ENCODE assay signal across 24 cellular contexts in genomic region chr1:64893921-64894320, GRCh38.
DNase-seq lines count a peak whose midpoint lies in the region; ATAC-seq, FAIRE-seq and TF ChIP-seq lines count a peak whose summit lies in the region.
"Had no signal": no experiment of that assay in that cellular context is flagged by ENCODE, and none has a peak within 500 bp of the region (broad histone marks: within the 10 kb centered on the region; RNA-seq: fewer than 3 reads in every experiment).

No MANE protein-coding gene starts in this region.

- no peak for FAIRE-seq in A549 (lab: Jason Lieb, UNC)
- no peak for FAIRE-seq in D721Med (lab: Jason Lieb, UNC)
- FAIRE-seq: GM19239 had no signal

- peaks cover 92 to 99% (median 99%) of the 10 kb centered on the region in 3 donors for H3K4me1 Mint-ChIP-seq in CD8-positive, alpha-beta memory T cell
- H3K4me1 Mint-ChIP-seq in activated T-helper 17 cell treated with anti-CD3 and anti-CD28 coated beads, Interleukin-2, amount 50 U/mL, for 72 hours = peaks cover 77% of the 10 kb centered on the region
- peaks cover 58 to 94% (median 92%) of the 10 kb centered on the region in 4 donors for H3K4me1 Mint-ChIP-seq in naive thymus-derived CD8-positive, alpha-beta T cell

- TF ChIP-seq CTCF in A549 (IDR thresholded peaks at IDR 0.05) = no peak
- no peak for TF ChIP-seq CTCF in dorsolateral prefrontal cortex (IDR thresholded peaks at IDR 0.05 in 54 of 56, conservative IDR thresholded peaks at IDR 0.05 in 2 of 56; ENCODE audit: low read depth in 1 of 56, partially characterized antibody in 56 of 56)
- no peak for TF ChIP-seq CTCF in adrenal gland (IDR thresholded peaks at IDR 0.05)
- no peak for TF ChIP-seq CTCF in D721Med (IDR thresholded peaks at IDR 0.05; ENCODE audit: insufficient read depth, missing control alignments)

- H3K27ac ChIP-seq in A549 (peak overlapping the region; percentile 89 to 90), dorsolateral prefrontal cortex (no peak overlapping the region), adrenal gland (no peak overlapping the region)
- no peak overlapping the region for H3K27ac ChIP-seq in CD8-positive, alpha-beta memory T cell (ENCODE audit: low read depth, low read length)
- H3K27ac ChIP-seq: RWPE1 had no signal

- H3K4me3 ChIP-seq in A549 = no peak overlapping the region
- H3K4me3 ChIP-seq in CD8-positive, alpha-beta memory T cell (ENCODE audit: low read length) = no peak overlapping the region
- no peak overlapping the region for H3K4me3 ChIP-seq in dorsolateral prefrontal cortex
- H3K4me3 ChIP-seq in adrenal gland = no peak overlapping the region
- H3K4me3 ChIP-seq: body of pancreas, sigmoid colon, upper lobe of left lung had no signal

- H3K27me3 Mint-ChIP-seq in CD8-positive, alpha-beta memory T cell = no peaks in the 10 kb centered on the region
- no peaks in the 10 kb centered on the region for H3K27me3 Mint-ChIP-seq in activated T-helper 17 cell treated with anti-CD3 and anti-CD28 coated beads, Interleukin-2, amount 50 U/mL, for 72 hours
- H3K27me3 Mint-ChIP-seq in naive thymus-derived CD8-positive, alpha-beta T cell = no peaks in the 10 kb centered on the region

- H3K36me3 ChIP-seq in CD8-positive, alpha-beta memory T cell (ENCODE audit: insufficient read depth, low read length) = no peaks in the 10 kb centered on the region
- H3K36me3 ChIP-seq in adrenal gland (replicated peaks in 1 of 2) = no peaks in the 10 kb centered on the region
- H3K36me3 ChIP-seq: sigmoid colon, upper lobe of left lung had no signal

- POLR2A ChIA-PET in A549 (lab: Yijun Ruan, JAX) = interaction anchor here (1.5 kb wide), 1 partner anchor 73 kb away, joined by 3 read pairs; the partner anchor contains the start of gene JAK1
- POLR2A ChIA-PET in CD8-positive, alpha-beta memory T cell (lab: Charles Lee) = interaction anchor here (1.4 kb wide), 1 partner anchor 72 kb away, joined by 3 read pairs; no protein-coding TSS in a partner anchor
- POLR2A ChIA-PET in naive thymus-derived CD8-positive, alpha-beta T cell (lab: Charles Lee) = no interaction called here

- TF ChIP-seq POLR2A in A549 (IDR thresholded peaks at IDR 0.05; ENCODE audit: low read length) (no peak), adrenal gland (IDR thresholded peaks at IDR 0.05) (no peak)

- no peaks in the 10 kb centered on the region for H3K9me3 Mint-ChIP-seq in CD8-positive, alpha-beta memory T cell
- H3K9me3 Mint-ChIP-seq in activated T-helper 17 cell treated with anti-CD3 and anti-CD28 coated beads, Interleukin-2, amount 50 U/mL, for 72 hours = no peaks in the 10 kb centered on the region
- no peaks in the 10 kb centered on the region for H3K9me3 Mint-ChIP-seq in naive thymus-derived CD8-positive, alpha-beta T cell
- H3K9me3 Mint-ChIP-seq: activated T-helper 2 cell treated with anti-CD3 and anti-CD28 coated beads, Interferon-gamma antibody, Interleukin-2, Interleukin-4, amounts not matched to agents 10 μg/mL and 5 μg/mL and 100 μg/mL, durations not matched to agents 14 hours and 24 hours and 36 hours; mesothelial cell of epicardium; neural crest cell had no signal

- intact Hi-C loops in posterior vena cava (cut with DNase I) (no loop called here), dorsolateral prefrontal cortex (cut with DNase I) (no loop called here), adrenal gland (cut with DNase I) (loop anchor here (5.0 to 10.0 kb wide), 2 partner anchors 71 to 73 kb away; partner anchors contain the start of gene JAK1 (in 2 of the 2))

- TF ChIP-seq RAD21 in A549 (conservative IDR thresholded peaks at IDR 0.05 in 1 of 2, IDR thresholded peaks at IDR 0.05 in 1 of 2) = no peak

- H3K36me3 Mint-ChIP-seq in CD8-positive, alpha-beta memory T cell = peaks cover 0 to 1% (median 0%) of the 10 kb centered on the region in 3 donors
- H3K36me3 Mint-ChIP-seq in activated T-helper 17 cell treated with anti-CD3 and anti-CD28 coated beads, Interleukin-2, amount 50 U/mL, for 72 hours (ENCODE audit: low read depth) = no peaks in the 10 kb centered on the region
- H3K36me3 Mint-ChIP-seq in naive thymus-derived CD8-positive, alpha-beta T cell = no peaks in the 10 kb centered on the region
- H3K36me3 Mint-ChIP-seq: mesothelial cell of epicardium had no signal

- peak overlapping the region; percentile 0 to 61 (median 3) for H3K4me3 Mint-ChIP-seq in CD8-positive, alpha-beta memory T cell
- H3K4me3 Mint-ChIP-seq in activated T-helper 17 cell treated with anti-CD3 and anti-CD28 coated beads, Interleukin-2, amount 50 U/mL, for 72 hours = peak overlapping the region; percentile 0
- H3K4me3 Mint-ChIP-seq in naive thymus-derived CD8-positive, alpha-beta T cell = peak overlapping the region in 8 of 10 donors; percentile 1 to 43 (median 7)
- H3K4me3 Mint-ChIP-seq: mesothelial cell of epicardium, neural crest cell had no signal

- no peak for ATAC-seq in A549
- ATAC-seq in activated T-helper 17 cell treated with anti-CD3 and anti-CD28 coated beads, Interleukin-2, amount 50 U/mL, for 72 hours (replicated peaks) = no peak
- ATAC-seq in naive thymus-derived CD8-positive, alpha-beta T cell = no peak
- ATAC-seq: body of pancreas, SK-N-SH treated with all-trans-retinoic acid at 6 μM for 48 hours had no signal

- no peak for TF ChIP-seq EP300 in A549 (IDR thresholded peaks at IDR 0.05)

- H3K27me3 ChIP-seq in CD8-positive, alpha-beta memory T cell (ENCODE audit: insufficient read depth, low read length, poor library complexity, severe bottlenecking) = no peaks in the 10 kb centered on the region
- H3K27me3 ChIP-seq in dorsolateral prefrontal cortex (no peaks in the 10 kb centered on the region), adrenal gland (no peaks in the 10 kb centered on the region)
- H3K27me3 ChIP-seq: body of pancreas, sigmoid colon, upper lobe of left lung had no signal

- CTCF ChIA-PET in A549 (lab: Yijun Ruan, JAX) = interaction anchor here (0.9 to 1.6 kb wide), 3 partner anchors 10 to 75 kb away, joined by 3 to 5 read pairs (median 4); no protein-coding TSS in a partner anchor
- CTCF ChIA-PET in CD8-positive, alpha-beta memory T cell (lab: Charles Lee) = interaction anchor here (1.0 to 1.4 kb wide), 4 partner anchors 12 to 70 kb away, joined by 3 read pairs; no protein-coding TSS in a partner anchor

- 73% methylated on average over 4 of the region's 4 CpGs for WGBS in A549 (ENCODE audit: missing lambda C conversion rate)
- 97 to 99% (median 97%) methylated on average over 4 of the region's 4 CpGs for WGBS in adrenal gland, 4 donors

- H3K4me2 ChIP-seq in A549 = peak overlapping the region; percentile 61

- DNase-seq in A549 (ENCODE audit: low read depth in 1 of 2, low spot score in 1 of 2) (no peak), posterior vena cava (ENCODE audit: low spot score) (no peak), dorsolateral prefrontal cortex (no peak), adrenal gland (no peak), D721Med (ENCODE audit: insufficient read length, low spot score) (no peak)
- no peak for DNase-seq in CD8-positive, alpha-beta memory T cell
- DNase-seq in naive thymus-derived CD8-positive, alpha-beta T cell = no peak
- DNase-seq: activated CD4-positive, alpha-beta T cell treated with anti-CD3 and anti-CD28 coated beads, Interleukin-2, amount 50 U/mL, for 4 hours; body of pancreas; C1 segment of cervical spinal cord; effector CD8-positive, alpha-beta T cell; NCI-H1105; NCI-H2029; NCI-H226; sigmoid colon; stimulated activated CD4-positive, alpha-beta T cell treated with anti-CD3 and anti-CD28 coated beads, Interleukin-15, amount 100 ng/mL, for 24 hours; upper lobe of left lung had no signal

- H3K9me3 ChIP-seq in A549 (no peaks in the 10 kb centered on the region), adrenal gland (replicated peaks in 1 of 3) (no peaks in the 10 kb centered on the region)
- H3K9me3 ChIP-seq in CD8-positive, alpha-beta memory T cell (ENCODE audit: low read length) = no peaks in the 10 kb centered on the region
- H3K9me3 ChIP-seq: body of pancreas, sigmoid colon, upper lobe of left lung had no signal

- peaks cover 92% of the 10 kb centered on the region for H3K4me1 ChIP-seq in A549
- peaks cover 89% of the 10 kb centered on the region for H3K4me1 ChIP-seq in CD8-positive, alpha-beta memory T cell (ENCODE audit: insufficient read depth, low read length)
- peaks cover 29 to 88% of the 10 kb centered on the region in 2 donors for H3K4me1 ChIP-seq in adrenal gland (replicated peaks in 1 of 2)

- peak overlapping the region in 6 of 8 donors; percentile 2 to 53 (median 30) for H3K27ac Mint-ChIP-seq in CD8-positive, alpha-beta memory T cell
- no peak overlapping the region for H3K27ac Mint-ChIP-seq in activated T-helper 17 cell treated with anti-CD3 and anti-CD28 coated beads, Interleukin-2, amount 50 U/mL, for 72 hours
- H3K27ac Mint-ChIP-seq in naive thymus-derived CD8-positive, alpha-beta T cell = peak overlapping the region in 6 of 10 donors; percentile 0 to 70 (median 41)
- H3K27ac Mint-ChIP-seq: activated T-helper 2 cell treated with anti-CD3 and anti-CD28 coated beads, Interferon-gamma antibody, Interleukin-2, Interleukin-4, amounts not matched to agents 10 μg/mL and 5 μg/mL and 100 μg/mL, durations not matched to agents 14 hours and 24 hours and 36 hours; mesothelial cell of epicardium had no signal

TF ChIP-seq in A549, 52 proteins besides CTCF, POLR2A, EP300 and RAD21 (continues in another document):
- TF ChIP-seq ELK1 (IDR thresholded peaks at IDR 0.05; ENCODE audit: low read depth, low read length) = no peak
- no peak for TF ChIP-seq MAFK (IDR thresholded peaks at IDR 0.05; ENCODE audit: partially characterized antibody)
- TF ChIP-seq MAZ (IDR thresholded peaks at IDR 0.05; ENCODE audit: borderline replicate concordance, low read depth, low read length) = no peak
- no peak for TF ChIP-seq HEYL (CRISPR knock-in tag; IDR thresholded peaks at IDR 0.05)
- no peak for TF ChIP-seq BHLHE40 (IDR thresholded peaks at IDR 0.05; ENCODE audit: low read depth, low read length)
- TF ChIP-seq HDAC2 (IDR thresholded peaks at IDR 0.05) = no peak

Comparison
In these comparisons a context has a peak if more than half of its experiments do, and no peak if none do; other contexts are left out.
1. H3K27ac ChIP-seq: peak in A549 (2 of 2); none in CD8-positive, alpha-beta memory T cell (single experiment), dorsolateral prefrontal cortex (0 of 59) and adrenal gland (0 of 5).
2. intact Hi-C loops: an anchor here in adrenal gland (5.0 to 10.0 kb wide); none called in posterior vena cava and dorsolateral prefrontal cortex.
3. Peak in every context shown above with its lines, with median percentiles within 50 percentile points of each other: H3K4me3 Mint-ChIP-seq.